Comparison of ENCODE assay signal across 10 cellular contexts in genomic region chr11:59145534-59145933, GRCh38. TPM values are rescaled to one million over a fixed set of nuclear protein-coding genes. Genes with fewer than 3 reads are reported as not detected.
DNase-seq lines count a peak whose midpoint lies in the region; ATAC-seq, FAIRE-seq and TF ChIP-seq lines count a peak whose summit lies in the region.
"Had no signal": no experiment of that assay in that cellular context is flagged by ENCODE, and none has a peak within 500 bp of the region (broad histone marks: within the 10 kb centered on the region; RNA-seq: fewer than 3 reads in every experiment).

No MANE protein-coding gene starts in this region.

- peaks cover 39 to 72% (median 43%) of the 10 kb centered on the region in 4 donors for H3K4me1 Mint-ChIP-seq in CD4-positive, alpha-beta memory T cell
- H3K4me1 Mint-ChIP-seq in naive thymus-derived CD8-positive, alpha-beta T cell = peaks cover 29 to 75% (median 52%) of the 10 kb centered on the region in 4 donors

- no peaks in the 10 kb centered on the region for H3K9me3 ChIP-seq in CD4-positive, alpha-beta memory T cell (ENCODE audit: control insufficient read depth in 1 of 2, low read length in 2 of 2)

- no peak for DNase-seq in CD4-positive, alpha-beta memory T cell
- DNase-seq in M059J (ENCODE audit: low read depth) (peak; percentile 12), astrocyte of the spinal cord (ENCODE audit: low read depth, low spot score) (peak; percentile 2), NCI-H69 (lab: John Stamatoyannopoulos, UW) (no peak), NCI-H510A treated with DMSO at 0.1 percent for 48 hours (lab: John Stamatoyannopoulos, UW) (no peak), RCC 7860 (ENCODE audit: low spot score) (no peak), HUDEP-2 (lab: John Stamatoyannopoulos, UW; ENCODE audit: unreplicated experiment in 76 of 76) (no peak)
- no peak for DNase-seq in naive thymus-derived CD8-positive, alpha-beta T cell

- FAIRE-seq in RCC 7860 (lab: Jason Lieb, UNC) = no peak

- H3K36me3 ChIP-seq in CD4-positive, alpha-beta memory T cell (ENCODE audit: insufficient read depth, low read length) = no peaks in the 10 kb centered on the region

- POLR2A ChIA-PET in CD4-positive, alpha-beta memory T cell (lab: Charles Lee; ENCODE audit: partially characterized antibody) = interaction anchor here (0.6 to 3.0 kb wide), 3 partner anchors 13 to 1762 kb away, joined by 3 to 12 read pairs (median 11); partner anchors contain the start of gene LPXN
- POLR2A ChIA-PET in naive thymus-derived CD8-positive, alpha-beta T cell (lab: Charles Lee) = interaction anchor here (1.3 to 1.6 kb wide), 2 partner anchors 11 to 26 kb away, joined by 3 to 4 read pairs; no protein-coding TSS in a partner anchor

- peaks cover 16 to 47% of the 10 kb centered on the region in 2 donors for H3K36me3 Mint-ChIP-seq in CD4-positive, alpha-beta memory T cell
- peaks cover 4 to 33% (median 13%) of the 10 kb centered on the region in 3 donors for H3K36me3 Mint-ChIP-seq in naive thymus-derived CD8-positive, alpha-beta T cell

- in situ Hi-C loops in astrocyte of the spinal cord (cut with HindIII; ENCODE audit: low sequenced_read_pairs) = no loop called here

- CTCF ChIA-PET in CD4-positive, alpha-beta memory T cell (lab: Charles Lee; ENCODE audit: partially characterized antibody) = interaction anchor here (1.3 to 3.1 kb wide), 2 partner anchors 10 to 13 kb away, joined by 9 to 25 read pairs; no protein-coding TSS in a partner anchor

- no peaks in the 10 kb centered on the region for H3K9me3 Mint-ChIP-seq in CD4-positive, alpha-beta memory T cell
- H3K9me3 Mint-ChIP-seq in naive thymus-derived CD8-positive, alpha-beta T cell = no peaks in the 10 kb centered on the region

- no peak overlapping the region for H3K4me3 ChIP-seq in CD4-positive, alpha-beta memory T cell (ENCODE audit: low read length in 2 of 2)
- peak overlapping the region; percentile 51 for H3K4me3 ChIP-seq in astrocyte of the spinal cord (ENCODE audit: low read depth, low read length)

- intact Hi-C loops in CD4-positive, alpha-beta memory T cell (cut with micrococcal nuclease) = loop anchor here (2.0 kb wide), 1 partner anchor 567 kb away; the partner anchor contains the start of gene ZFP91

- no peak for TF ChIP-seq CTCF in astrocyte of the spinal cord (IDR thresholded peaks at IDR 0.05; ENCODE audit: low read depth, low read length)

- peak overlapping the region in 5 of 7 donors; percentile 3 to 75 (median 51) for H3K27ac Mint-ChIP-seq in CD4-positive, alpha-beta memory T cell
- peak overlapping the region in 5 of 10 donors; percentile 53 to 100 (median 76) for H3K27ac Mint-ChIP-seq in naive thymus-derived CD8-positive, alpha-beta T cell

- H3K27me3 ChIP-seq in CD4-positive, alpha-beta memory T cell (ENCODE audit: insufficient read depth, low read length) = no peaks in the 10 kb centered on the region

- peaks cover 46% of the 10 kb centered on the region for H3K4me1 ChIP-seq in CD4-positive, alpha-beta memory T cell (ENCODE audit: insufficient read depth, low read length)

- no peaks in the 10 kb centered on the region for H3K27me3 Mint-ChIP-seq in CD4-positive, alpha-beta memory T cell
- no peaks in the 10 kb centered on the region for H3K27me3 Mint-ChIP-seq in naive thymus-derived CD8-positive, alpha-beta T cell

- no peak for ATAC-seq in naive thymus-derived CD8-positive, alpha-beta T cell

- no peak overlapping the region for H3K27ac ChIP-seq in CD4-positive, alpha-beta memory T cell (ENCODE audit: low read depth, low read length)

- peak overlapping the region in 7 of 8 donors; percentile 94 to 98 (median 97) for H3K4me3 Mint-ChIP-seq in CD4-positive, alpha-beta memory T cell
- H3K4me3 Mint-ChIP-seq in naive thymus-derived CD8-positive, alpha-beta T cell = peak overlapping the region; percentile 62 to 99 (median 97)

RNA-seq across cellular contexts. Expression of gene FAM111A, which starts 2.9 kb away (rescaled TPM):
- total RNA-seq in CD4-positive, alpha-beta memory T cell = 100 to 1,000 TPM; 128 to 130 TPM
- 10 to 100 TPM; 22.8 to 27.4 TPM for polyA plus RNA-seq in CD4-positive, alpha-beta memory T cell
- 118 and 159 TPM in 2 replicates for total RNA-seq in M059J (2014; rRNA removed; shearing (Covaris generic))
- 100 to 1,000 TPM; 113 to 117 TPM for total RNA-seq in naive thymus-derived CD8-positive, alpha-beta T cell
- polyA plus RNA-seq in naive thymus-derived CD8-positive, alpha-beta T cell = 10 to 100 TPM; 21.7 to 26.4 (median 22.9) TPM

RNA-seq across cellular contexts. Expression of gene DTX4, which starts 26.4 kb away (rescaled TPM):
- total RNA-seq in CD4-positive, alpha-beta memory T cell = 1 to 10 TPM; 2.9 to 3.4 TPM
- under 1 TPM; 0.09 to 0.76 TPM for polyA plus RNA-seq in CD4-positive, alpha-beta memory T cell
- total RNA-seq in M059J (2014; rRNA removed; shearing (Covaris generic)) = 0.37 and 0.39 TPM in 2 replicates
- 1 to 10 TPM; 3.3 to 3.5 TPM for total RNA-seq in naive thymus-derived CD8-positive, alpha-beta T cell
- under 1 TPM; 0.02 to 0.64 (median 0.14) TPM for polyA plus RNA-seq in naive thymus-derived CD8-positive, alpha-beta T cell

RNA-seq across cellular contexts. Expression of gene FAM111B, which starts 38.5 kb away (rescaled TPM):
- under 1 TPM; 0.23 to 0.53 TPM for total RNA-seq in CD4-positive, alpha-beta memory T cell
- polyA plus RNA-seq in CD4-positive, alpha-beta memory T cell = under 1 TPM; 0.33 to 0.44 TPM
- total RNA-seq in M059J (2014; rRNA removed; shearing (Covaris generic)) = 42.2 and 44.2 TPM in 2 replicates
- 1 to 10 TPM; 2.9 to 4.6 TPM for total RNA-seq in naive thymus-derived CD8-positive, alpha-beta T cell
- polyA plus RNA-seq in naive thymus-derived CD8-positive, alpha-beta T cell = not detected

RNA-seq across cellular contexts. Expression of gene GLYATL1B, which starts 59.4 kb away (rescaled TPM):
- total RNA-seq in CD4-positive, alpha-beta memory T cell = not detected
- not detected for polyA plus RNA-seq in CD4-positive, alpha-beta memory T cell
- total RNA-seq in M059J (2014; rRNA removed; shearing (Covaris generic)) = not detected in 2 replicates
- not detected for total RNA-seq in naive thymus-derived CD8-positive, alpha-beta T cell
- not detected for polyA plus RNA-seq in naive thymus-derived CD8-positive, alpha-beta T cell
- total RNA-seq: activated CD8-positive, alpha-beta memory T cell treated with anti-CD3 and anti-CD28 coated beads for 36 hours; skeletal muscle tissue had no signal

Comparison
In these comparisons a context has a peak if more than half of its experiments do, and no peak if none do; other contexts are left out.
1. DNase-seq: peak in M059J (single experiment) and astrocyte of the spinal cord (single experiment); none in CD4-positive, alpha-beta memory T cell (0 of 5), naive thymus-derived CD8-positive, alpha-beta T cell (0 of 10), NCI-H69 (single experiment), NCI-H510A treated with DMSO at 0.1 percent for 48 hours (single experiment), RCC 7860 (single experiment) and HUDEP-2 (0 of 76).